Comparison of ENCODE assay signal across 24 cellular contexts in genomic region chr16:12423151-12423550, GRCh38.
"Had no signal": no experiment of that assay in that cellular context is flagged by ENCODE, and none has a peak within 500 bp of the region (broad histone marks: within the 10 kb centered on the region; RNA-seq: fewer than 3 reads in every experiment).

No MANE protein-coding gene starts in this region.

- H3K4me2 ChIP-seq: neural progenitor cell had no signal

- ATAC-seq: natural killer cell; psoas muscle; right cardiac atrium; sciatic nerve; stimulated activated effector memory CD8-positive, alpha-beta T cell treated with anti-CD3 and anti-CD28 coated beads, Interleukin-12 subunit alpha, Interleukin-12 subunit beta, amount 100 ng/mL, for 72 hours; stimulated activated naive B cell treated with anti-CD40 and anti-IgM and Interleukin-4, amounts not matched to agents 10 μg/mL and 1 μg/mL and 100 μg/mL, for 72 hours had no signal

- H3K4me3 ChIP-seq: neural progenitor cell, ovary, psoas muscle, stomach, thoracic aorta, thyroid gland, tibial nerve, upper lobe of left lung, vagina had no signal

- H3K27ac ChIP-seq: neural progenitor cell, ovary, parathyroid adenoma, psoas muscle, stomach, thoracic aorta, thyroid gland, tibial nerve, upper lobe of left lung, vagina had no signal

- DNase-seq: natural killer cell; occipital lobe; psoas muscle; right cardiac atrium; small intestine; stimulated activated CD4-positive, alpha-beta T cell treated with anti-CD3 and anti-CD28 coated beads, Interleukin-15, amount 100 ng/mL, for 24 hours; stimulated activated CD4-positive, alpha-beta T cell treated with anti-CD3 and anti-CD28 coated beads, Interleukin-2, amount 100 ng/mL, for 24 hours; stimulated activated CD4-positive, alpha-beta T cell treated with anti-CD3 and anti-CD28 coated beads, Interleukin-2, amount 100 ng/mL, for 48 hours; stimulated activated CD4-positive, alpha-beta T cell treated with anti-CD3 and anti-CD28 coated beads, Interleukin-4, amount 100 ng/mL, for 24 hours; stimulated activated naive B cell treated with anti-CD40 and anti-IgM and Interleukin-4, amounts not matched to agents 10 μg/mL and 1 μg/mL and 100 μg/mL, for 72 hours; stimulated activated naive CD4-positive, alpha-beta T cell treated with Interleukin-2 at 50 U/mL for 16 hours; stomach; thyroid gland; trophoblast cell; upper lobe of left lung had no signal

- H3K9me3 ChIP-seq: ovary, psoas muscle, stomach, thoracic aorta, thyroid gland, tibial nerve, upper lobe of left lung, vagina had no signal

- H2AFZ ChIP-seq: neural progenitor cell, parathyroid adenoma had no signal

- FAIRE-seq: small intestine, urothelium cell line had no signal

- H3K27me3 ChIP-seq: neural progenitor cell, ovary, stomach, thyroid gland, tibial nerve, upper lobe of left lung, vagina had no signal

- H3K4me1 ChIP-seq: parathyroid adenoma, psoas muscle, stomach, thyroid gland, tibial nerve, upper lobe of left lung had no signal

- H3K36me3 ChIP-seq: neural progenitor cell, ovary, thoracic aorta, thyroid gland, vagina had no signal

- H3K9ac ChIP-seq: neural progenitor cell, parathyroid adenoma had no signal
